In genomic region chr10:69321037-69321715, GRCh38 we compare ENCODE assay signal across 10 cellular contexts. TPM values are rescaled to one million over a fixed set of nuclear protein-coding genes. Genes with fewer than 3 reads are reported as not detected.
DNase-seq lines count a peak whose midpoint lies in the region; ATAC-seq, FAIRE-seq and TF ChIP-seq lines count a peak whose summit lies in the region.
"Had no signal": no experiment of that assay in that cellular context is flagged by ENCODE, and none has a peak within 500 bp of the region (broad histone marks: within the 10 kb centered on the region; RNA-seq: fewer than 3 reads in every experiment).

No MANE protein-coding gene starts in this region.

- H3K4me2 ChIP-seq in PC-3 (ENCODE audit: low read length) (peak overlapping the region; percentile 87; the same call in 1 of the 2 replicates), neural cell (ENCODE audit: low read length) (no peak overlapping the region)

- no peaks in the 10 kb centered on the region for H3K36me3 ChIP-seq in CD4-positive, alpha-beta memory T cell (ENCODE audit: insufficient read depth, low read length)
- H3K36me3 ChIP-seq in PC-3 (ENCODE audit: low read depth, low read length), result no peaks in the 10 kb centered on the region
- no peaks in the 10 kb centered on the region for H3K36me3 ChIP-seq in neural cell (ENCODE audit: insufficient read depth, low read length)
- H3K36me3 ChIP-seq in pancreas, result no peaks in the 10 kb centered on the region

- peak overlapping the region; percentile 77 to 99 (median 96) for H3K27ac Mint-ChIP-seq in CD4-positive, alpha-beta memory T cell

- CTCF ChIA-PET in CD4-positive, alpha-beta memory T cell (lab: Charles Lee; ENCODE audit: partially characterized antibody), result interaction anchor here (1.2 to 1.4 kb wide), 3 partner anchors 23 to 87 kb away, joined by 3 to 4 read pairs (median 3); no protein-coding TSS in a partner anchor
- CTCF ChIA-PET in PC-3 (lab: Charles Lee), result no interaction called here

- H3K79me2 ChIP-seq in PC-3 (ENCODE audit: low read length), result peaks cover 75% of the 10 kb centered on the region
- H3K79me2 ChIP-seq in neural cell (replicated peaks; ENCODE audit: insufficient read depth, low read length), result peaks cover 42% of the 10 kb centered on the region

- H3K9ac ChIP-seq in PC-3 (ENCODE audit: low read length), result no peak overlapping the region
- H3K9ac ChIP-seq in neural cell (ENCODE audit: low read length), result no peak overlapping the region

- no peaks in the 10 kb centered on the region for H3K9me3 Mint-ChIP-seq in CD4-positive, alpha-beta memory T cell

- ATAC-seq in PC-3 (no peak), pancreas (no peak)

- peaks cover 30 to 74% (median 50%) of the 10 kb centered on the region in 4 donors for H3K4me1 Mint-ChIP-seq in CD4-positive, alpha-beta memory T cell

- TF ChIP-seq CTCF in PC-3 (conservative IDR thresholded peaks at IDR 0.05; ENCODE audit: low read depth, low read length) (no peak), dorsolateral prefrontal cortex (IDR thresholded peaks at IDR 0.05 in 54 of 56, conservative IDR thresholded peaks at IDR 0.05 in 2 of 56; ENCODE audit: low read depth in 1 of 56, partially characterized antibody in 56 of 56) (no peak), neural cell (IDR thresholded peaks at IDR 0.05; ENCODE audit: poor library complexity, severe bottlenecking) (no peak), pancreas (IDR thresholded peaks at IDR 0.05) (no peak)

- WGBS in pancreas, 2 donors, result 78 to 87% methylated on average over 10 of the region's 10 CpGs

- no peak for TF ChIP-seq RAD21 in neural cell (conservative IDR thresholded peaks at IDR 0.05)

- FAIRE-seq in pancreas (lab: Jason Lieb, UNC), result no peak

- DNase-seq in CD4-positive, alpha-beta memory T cell, result no peak
- DNase-seq in PC-3 (no peak), dorsolateral prefrontal cortex (peak in 2 of 10 donors; percentile 53 to 76), pancreas (no peak), NCI-H526 (lab: John Stamatoyannopoulos, UW) (no peak), KBM-7 (no peak), GM19238 (ENCODE audit: insufficient read length, low spot score) (no peak)
- DNase-seq: amniotic stem cell, EL had no signal

- H3F3A ChIP-seq in PC-3 (ENCODE audit: low read length, unreplicated experiment) (peaks cover 6% of the 10 kb centered on the region), neural cell (ENCODE audit: insufficient read depth, low read length, poor library complexity, severe bottlenecking) (no peaks in the 10 kb centered on the region)

- H3K4me3 Mint-ChIP-seq in CD4-positive, alpha-beta memory T cell, result peak overlapping the region; percentile 72 to 98 (median 96)

- POLR2A ChIA-PET in CD4-positive, alpha-beta memory T cell (lab: Charles Lee; ENCODE audit: partially characterized antibody), result interaction anchor here (1.2 to 6.1 kb wide), 4 partner anchors 13 to 40 kb away, joined by 3 to 70 read pairs (median 48); no protein-coding TSS in a partner anchor
- POLR2A ChIA-PET in PC-3 (lab: Charles Lee; ENCODE audit: unreplicated experiment), result no interaction called here

- peaks cover 0 to 17% of the 10 kb centered on the region in 2 donors for H3K36me3 Mint-ChIP-seq in CD4-positive, alpha-beta memory T cell

- peaks cover 57% of the 10 kb centered on the region for H3K4me1 ChIP-seq in CD4-positive, alpha-beta memory T cell (ENCODE audit: insufficient read depth, low read length)
- H3K4me1 ChIP-seq in PC-3 (ENCODE audit: insufficient read depth, low read length) (peaks cover 38% of the 10 kb centered on the region), pancreas (peaks cover 4 to 10% (median 9%) of the 10 kb centered on the region in 3 donors)

- in situ Hi-C loops in KBM-7 (cut with MboI; ENCODE audit: low pct_unique_long_range_greater_than_20kb, low sequenced_read_pairs), result no loop called here

- TF ChIP-seq EP300 in neural cell (conservative IDR thresholded peaks at IDR 0.05; ENCODE audit: poor library complexity, severe bottlenecking), result no peak

- no TSS peak for BruUV-seq in PC-3 (replicated peaks; lab: Mats Ljungman, UMichigan)

- H4K20me1 ChIP-seq in PC-3 (ENCODE audit: low read length) (peaks cover 10% of the 10 kb centered on the region; the same call in 1 of the 2 replicates), neural cell (ENCODE audit: insufficient read depth) (no peaks in the 10 kb centered on the region)

- no peaks in the 10 kb centered on the region for H3K27me3 Mint-ChIP-seq in CD4-positive, alpha-beta memory T cell

- no peak overlapping the region for H3K4me3 ChIP-seq in CD4-positive, alpha-beta memory T cell (ENCODE audit: low read length in 2 of 2)
- H3K4me3 ChIP-seq in PC-3 (ENCODE audit: low read length) (no peak overlapping the region), dorsolateral prefrontal cortex (peak overlapping the region in 53 of 59 donors; percentile 2 to 99 (median 94)), neural cell (ENCODE audit: low read length) (peak overlapping the region; percentile 100), pancreas (no peak overlapping the region)

- intact Hi-C loops in CD4-positive, alpha-beta memory T cell (cut with micrococcal nuclease), result no loop called here
- intact Hi-C loops in PC-3 (cut with micrococcal nuclease), result no loop called here
- intact Hi-C loops in dorsolateral prefrontal cortex (cut with DNase I), result loop anchor here in 1 of 2 donors (2.0 kb wide), 1 partner anchor 78 kb away; no protein-coding TSS in a partner anchor
- intact Hi-C loops in pancreas (cut with DNase I), result no loop called here

- no peaks in the 10 kb centered on the region for H3K27me3 ChIP-seq in CD4-positive, alpha-beta memory T cell (ENCODE audit: insufficient read depth, low read length)
- no peaks in the 10 kb centered on the region for H3K27me3 ChIP-seq in PC-3 (ENCODE audit: low read length)
- H3K27me3 ChIP-seq in dorsolateral prefrontal cortex, result no peaks in the 10 kb centered on the region
- H3K27me3 ChIP-seq in neural cell (ENCODE audit: insufficient read depth, low read depth, low read length), result no peaks in the 10 kb centered on the region
- H3K27me3 ChIP-seq in pancreas, result no peaks in the 10 kb centered on the region

- H3K9me2 ChIP-seq in PC-3 (replicated peaks; ENCODE audit: low read length) (no peaks in the 10 kb centered on the region), neural cell (ENCODE audit: insufficient read depth, low read length) (no peaks in the 10 kb centered on the region)

- no peak overlapping the region for H2AFZ ChIP-seq in PC-3 (ENCODE audit: low read length)
- no peak overlapping the region for H2AFZ ChIP-seq in neural cell (ENCODE audit: low read depth, low read length)

- H3K9me3 ChIP-seq in CD4-positive, alpha-beta memory T cell (ENCODE audit: control insufficient read depth in 1 of 2, low read length in 2 of 2), result no peaks in the 10 kb centered on the region
- H3K9me3 ChIP-seq in PC-3 (ENCODE audit: low read length), result no peaks in the 10 kb centered on the region
- H3K9me3 ChIP-seq in neural cell (ENCODE audit: low read length), result no peaks in the 10 kb centered on the region
- no peaks in the 10 kb centered on the region for H3K9me3 ChIP-seq in pancreas

- no peak overlapping the region for H3K27ac ChIP-seq in CD4-positive, alpha-beta memory T cell (ENCODE audit: low read depth, low read length)
- H3K27ac ChIP-seq in PC-3 (ENCODE audit: low read length) (no peak overlapping the region), dorsolateral prefrontal cortex (peak overlapping the region in 17 of 59 donors; percentile 5 to 65 (median 26)), neural cell (ENCODE audit: low read length) (no peak overlapping the region), pancreas (no peak overlapping the region)

TF ChIP-seq in neural cell, 6 proteins besides CTCF, POLR2A, EP300 and RAD21:
- TF ChIP-seq TAF1 (IDR thresholded peaks at IDR 0.05; ENCODE audit: low read depth) (no peak), SMC3 (conservative IDR thresholded peaks at IDR 0.05; ENCODE audit: poor library complexity) (no peak), EZH2 (IDR thresholded peaks at IDR 0.05; ENCODE audit: borderline replicate concordance, insufficient read depth, low read length, poor library complexity, severe bottlenecking) (no peak)

RNA-seq across cellular contexts. Expression of gene HK1, which starts 42.9 kb away (rescaled TPM):
- 10 to 100 TPM; 68.6 to 70.1 TPM for total RNA-seq in CD4-positive, alpha-beta memory T cell
- 100 to 1,000 TPM; 153 to 156 TPM for polyA plus RNA-seq in CD4-positive, alpha-beta memory T cell
- 189 and 208 TPM in 2 replicates for total RNA-seq in PC-3 (2014; rRNA removed)
- 100 to 1,000 TPM in 117 of 120 experiments, 10 to 100 TPM in 3; 65.9 to 249 (median 183) TPM for total RNA-seq in dorsolateral prefrontal cortex
- polyA plus RNA-seq in neural cell, result 60.5 and 67.7 TPM in 2 replicates
- 110 and 119 TPM in 2 replicates for polyA minus RNA-seq in neural cell
- total RNA-seq in pancreas, result 10 to 100 TPM in 3 of 6 donors, 1 to 10 TPM in 3; 7.2 to 18.1 (median 10.6) TPM
- polyA plus RNA-seq in pancreas, result 1 to 10 TPM; 6.7 to 8.8 TPM

Comparison
In these comparisons a context has a peak if more than half of its experiments do, and no peak if none do; other contexts are left out.
1. H3K4me3 ChIP-seq: peak in dorsolateral prefrontal cortex (53 of 59) and neural cell (single experiment); none in CD4-positive, alpha-beta memory T cell (0 of 2), PC-3 (single experiment) and pancreas (0 of 4).